ENCODE assay signal across 31 cellular contexts in genomic region chr2:161871113-161871512, GRCh38.
"Had no signal": no experiment of that assay in that cellular context is flagged by ENCODE, and none has a peak within 500 bp of the region (broad histone marks: within the 10 kb centered on the region; RNA-seq: fewer than 3 reads in every experiment).

No MANE protein-coding gene starts in this region.

- H3K27ac Mint-ChIP-seq: activated B cell treated with CpG ODN at 0.5 μM for 24 hours; activated CD4-positive, alpha-beta memory T cell treated with anti-CD3 and anti-CD28 coated beads for 36 hours; activated CD4-positive, alpha-beta T cell treated with anti-CD3 and anti-CD28 coated beads, Interleukin-2, amount 10 ng/mL, durations not matched to agents 7 days and 5 days; activated CD8-positive, alpha-beta memory T cell treated with anti-CD3 and anti-CD28 coated beads, Interleukin-2, amount 10 ng/mL, durations not matched to agents 7 days and 5 days; activated CD8-positive, alpha-beta T cell treated with anti-CD3 and anti-CD28 coated beads, Interleukin-2, amount 10 ng/mL, durations not matched to agents 7 days and 5 days; activated naive CD4-positive, alpha-beta T cell treated with anti-CD3 and anti-CD28 coated beads for 36 hours; activated naive CD4-positive, alpha-beta T cell treated with anti-CD3 and anti-CD28 coated beads, Interleukin-2, amount 50 U/mL, for 24 hours; activated naive CD8-positive, alpha-beta T cell; activated naive CD8-positive, alpha-beta T cell treated with anti-CD3 and anti-CD28 coated beads, Interleukin-2, amount 10 ng/mL, durations not matched to agents 7 days and 5 days; activated naive CD8-positive, alpha-beta T cell treated with anti-CD3 and anti-CD28 coated beads, Interleukin-2, amount 50 U/mL, for 24 hours; brain; T-helper 1 cell treated with Interleukin-12 subunit alpha and Interleukin-12 subunit beta and Interleukin-4 antibody, amounts not matched to agents 30 μg/mL and 1 μg/mL, for 36 hours; T-helper 2 cell treated with Interferon-gamma antibody and Interleukin-4, amounts not matched to agents 5 μg/mL and 100 μg/mL, for 36 hours had no signal

- H3K4me1 Mint-ChIP-seq: activated B cell treated with CpG ODN at 0.5 μM for 24 hours; activated CD4-positive, alpha-beta T cell treated with anti-CD3 and anti-CD28 coated beads, Interleukin-2, amount 10 ng/mL, durations not matched to agents 7 days and 5 days; activated naive CD4-positive, alpha-beta T cell treated with anti-CD3 and anti-CD28 coated beads, Interleukin-2, amount 50 U/mL, for 24 hours; central memory CD8-positive, alpha-beta T cell had no signal

- H3K36me3 Mint-ChIP-seq: activated CD4-positive, alpha-beta memory T cell treated with anti-CD3 and anti-CD28 coated beads for 36 hours; activated CD8-positive, alpha-beta memory T cell treated with anti-CD3 and anti-CD28 coated beads, Interleukin-2, amount 10 ng/mL, durations not matched to agents 7 days and 5 days; activated naive CD4-positive, alpha-beta T cell treated with anti-CD3 and anti-CD28 coated beads, Interleukin-2, amount 50 U/mL, for 24 hours; activated naive CD8-positive, alpha-beta T cell; activated naive CD8-positive, alpha-beta T cell treated with anti-CD3 and anti-CD28 coated beads, Interleukin-2, amount 10 ng/mL, durations not matched to agents 7 days and 5 days had no signal

- H3K9me3 Mint-ChIP-seq: activated B cell treated with CpG ODN at 0.5 μM for 24 hours; activated CD4-positive, alpha-beta memory T cell treated with anti-CD3 and anti-CD28 coated beads for 36 hours; activated CD4-positive, alpha-beta T cell treated with anti-CD3 and anti-CD28 coated beads, Interleukin-2, amount 10 ng/mL, durations not matched to agents 7 days and 5 days; activated naive CD4-positive, alpha-beta T cell treated with anti-CD3 and anti-CD28 coated beads for 36 hours; activated naive CD4-positive, alpha-beta T cell treated with anti-CD3 and anti-CD28 coated beads, Interleukin-2, amount 50 U/mL, for 24 hours; activated naive CD8-positive, alpha-beta T cell treated with anti-CD3 and anti-CD28 coated beads, Interleukin-2, amount 10 ng/mL, durations not matched to agents 7 days and 5 days; activated naive CD8-positive, alpha-beta T cell treated with anti-CD3 and anti-CD28 coated beads, Interleukin-2, amount 50 U/mL, for 24 hours; central memory CD8-positive, alpha-beta T cell; T-helper 1 cell treated with Interleukin-12 subunit alpha and Interleukin-12 subunit beta and Interleukin-4 antibody, amounts not matched to agents 30 μg/mL and 1 μg/mL, for 36 hours; T-helper 2 cell treated with Interferon-gamma antibody and Interleukin-4, amounts not matched to agents 5 μg/mL and 100 μg/mL, for 36 hours had no signal

- DNase-seq: activated B cell treated with CpG ODN at 0.5 μM for 24 hours; activated CD4-positive, alpha-beta memory T cell treated with anti-CD3 and anti-CD28 coated beads for 36 hours; activated CD4-positive, alpha-beta T cell treated with anti-CD3 and anti-CD28 coated beads for 48 hours; activated CD4-positive, alpha-beta T cell treated with anti-CD3 and anti-CD28 coated beads, Interleukin-2, amount 10 ng/mL, durations not matched to agents 7 days and 5 days; activated CD4-positive, alpha-beta T cell treated with anti-CD3 and anti-CD28 coated beads, Interleukin-2, amount 50 U/mL, for 4 hours; activated CD4-positive, CD25-positive, alpha-beta regulatory T cell treated with anti-CD3 and anti-CD28 coated beads, Interleukin-2, amount 50 U/mL, for 72 hours; activated CD8-positive, alpha-beta memory T cell treated with anti-CD3 and anti-CD28 coated beads for 24 hours; activated CD8-positive, alpha-beta memory T cell treated with anti-CD3 and anti-CD28 coated beads, Interleukin-2, amount 10 ng/mL, durations not matched to agents 7 days and 5 days; activated CD8-positive, alpha-beta memory T cell treated with anti-CD3 and anti-CD28 coated beads, Interleukin-2, amount 50 U/mL, for 48 hours; activated CD8-positive, alpha-beta T cell treated with anti-CD3 and anti-CD28 coated beads, Interleukin-2, amount 10 ng/mL, durations not matched to agents 7 days and 5 days; activated effector memory CD4-positive, alpha-beta T cell treated with anti-CD3 and anti-CD28 coated beads, Interleukin-2, amount 50 U/mL, for 16 hours; activated gamma-delta T cell treated with Interleukin-2 at 50 U/mL for 16 hours; activated naive CD4-positive, alpha-beta T cell; activated naive CD4-positive, alpha-beta T cell treated with anti-CD3 and anti-CD28 coated beads for 36 hours; activated naive CD8-positive, alpha-beta T cell treated with anti-CD3 and anti-CD28 coated beads, Interleukin-2, amount 10 ng/mL, durations not matched to agents 7 days and 5 days; activated naive CD8-positive, alpha-beta T cell treated with anti-CD3 and anti-CD28 coated beads, Interleukin-2, amount 50 U/mL, for 24 hours; activated T-cell treated with anti-CD3 and anti-CD28 coated beads, Interleukin-2, amount 50 U/mL, for 1 hour; amygdala; anterior cingulate cortex; caudate nucleus; cerebellar nuclear complex; colonic mucosa; SW 1271; T-helper 1 cell; T-helper 9 cell had no signal

- ATAC-seq: activated CD8-positive, alpha-beta memory T cell treated with anti-CD3 and anti-CD28 coated beads, Interleukin-2, amount 10 ng/mL, durations not matched to agents 7 days and 5 days; activated CD8-positive, alpha-beta T cell treated with anti-CD3 and anti-CD28 coated beads, Interleukin-2, amount 10 ng/mL, durations not matched to agents 7 days and 5 days; activated naive CD8-positive, alpha-beta T cell treated with anti-CD3 and anti-CD28 coated beads, Interleukin-2, amount 50 U/mL, for 24 hours had no signal

- H3K27me3 Mint-ChIP-seq: activated B cell treated with CpG ODN at 0.5 μM for 24 hours; activated CD8-positive, alpha-beta memory T cell treated with anti-CD3 and anti-CD28 coated beads, Interleukin-2, amount 10 ng/mL, durations not matched to agents 7 days and 5 days; brain; central memory CD8-positive, alpha-beta T cell had no signal

- H3K4me3 Mint-ChIP-seq: activated B cell treated with CpG ODN at 0.5 μM for 24 hours; activated CD4-positive, alpha-beta memory T cell treated with anti-CD3 and anti-CD28 coated beads for 36 hours; activated CD4-positive, alpha-beta T cell treated with anti-CD3 and anti-CD28 coated beads, Interleukin-2, amount 10 ng/mL, durations not matched to agents 7 days and 5 days; activated CD8-positive, alpha-beta memory T cell treated with anti-CD3 and anti-CD28 coated beads, Interleukin-2, amount 10 ng/mL, durations not matched to agents 7 days and 5 days; activated CD8-positive, alpha-beta T cell treated with anti-CD3 and anti-CD28 coated beads, Interleukin-2, amount 10 ng/mL, durations not matched to agents 7 days and 5 days; activated naive CD4-positive, alpha-beta T cell treated with anti-CD3 and anti-CD28 coated beads for 36 hours; activated naive CD4-positive, alpha-beta T cell treated with anti-CD3 and anti-CD28 coated beads, Interleukin-2, amount 50 U/mL, for 24 hours; activated naive CD8-positive, alpha-beta T cell; activated naive CD8-positive, alpha-beta T cell treated with anti-CD3 and anti-CD28 coated beads, Interleukin-2, amount 10 ng/mL, durations not matched to agents 7 days and 5 days; activated naive CD8-positive, alpha-beta T cell treated with anti-CD3 and anti-CD28 coated beads, Interleukin-2, amount 50 U/mL, for 24 hours; brain; central memory CD8-positive, alpha-beta T cell; T-helper 1 cell treated with Interleukin-12 subunit alpha and Interleukin-12 subunit beta and Interleukin-4 antibody, amounts not matched to agents 30 μg/mL and 1 μg/mL, for 36 hours; T-helper 2 cell treated with Interferon-gamma antibody and Interleukin-4, amounts not matched to agents 5 μg/mL and 100 μg/mL, for 36 hours had no signal
